Comparison of ENCODE assay signal across 18 cellular contexts in the genomic region with DNA sequence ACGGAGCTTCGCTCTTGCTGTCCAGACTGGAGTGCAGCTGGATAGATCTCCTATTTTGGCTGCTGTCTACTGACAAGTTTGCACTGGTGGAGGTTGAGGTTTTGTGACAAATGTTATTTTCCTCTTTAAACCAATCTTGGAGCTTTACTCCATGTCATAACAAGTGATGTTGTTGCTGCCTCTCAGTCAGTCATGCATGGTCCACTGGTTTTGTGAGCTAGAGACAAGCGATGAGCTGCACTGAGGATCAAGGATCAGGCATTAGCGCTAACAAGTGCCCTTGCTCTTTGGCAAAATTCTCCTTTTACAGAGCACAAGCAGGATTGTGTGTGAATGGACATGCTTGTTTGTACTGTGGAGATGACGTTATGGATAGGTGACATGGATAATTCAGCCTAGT. TPM values are rescaled to one million over a fixed set of nuclear protein-coding genes. Genes with fewer than 3 reads are reported as not detected.
DNase-seq lines count a peak whose midpoint lies in the region; ATAC-seq, FAIRE-seq and TF ChIP-seq lines count a peak whose summit lies in the region.
"Had no signal": no experiment of that assay in that cellular context is flagged by ENCODE, and none has a peak within 500 bp of the region (broad histone marks: within the 10 kb centered on the region; RNA-seq: fewer than 3 reads in every experiment).

No MANE protein-coding gene starts in this region.

- H3K4me3 ChIP-seq in OCI-LY1 (ENCODE audit: low read depth, low read length, poor library complexity, severe bottlenecking) (peak overlapping the region; percentile 72), neutrophil (ENCODE audit: low read depth in 1 of 2, low read length in 1 of 2) (no peak overlapping the region), ovary (no peak overlapping the region), left lung (no peak overlapping the region)
- H3K4me3 ChIP-seq: tibial artery had no signal

- H2AFZ ChIP-seq in OCI-LY1 (ENCODE audit: low read length), result no peak overlapping the region

- H3K9me3 ChIP-seq in OCI-LY1 (ENCODE audit: low read length) (peaks cover 9% of the 10 kb centered on the region; the same call in 1 of the 2 replicates), neutrophil (no peaks in the 10 kb centered on the region), ovary (no peaks in the 10 kb centered on the region), left lung (no peaks in the 10 kb centered on the region)
- H3K9me3 ChIP-seq: SK-N-SH, tibial artery had no signal

- H3K4me1 ChIP-seq in OCI-LY1 (ENCODE audit: insufficient read depth, low read length, severe bottlenecking) (peaks cover 72% of the 10 kb centered on the region), neutrophil (ENCODE audit: control insufficient read depth in 1 of 2, insufficient read depth in 1 of 2, low read depth in 1 of 2, low read length in 1 of 2) (peaks cover 34 to 38% of the 10 kb centered on the region in 2 experiments), ovary (ENCODE audit: insufficient read depth) (no peaks in the 10 kb centered on the region), left lung (peaks cover 0 to 7% of the 10 kb centered on the region in 2 donors)

- H3K36me3 ChIP-seq in OCI-LY1 (ENCODE audit: insufficient read depth, low read length) (peaks cover 11% of the 10 kb centered on the region; the same call in 1 of the 2 replicates), neutrophil (no peaks in the 10 kb centered on the region), ovary (no peaks in the 10 kb centered on the region), left lung (no peaks in the 10 kb centered on the region)
- H3K36me3 ChIP-seq: tibial artery had no signal

- H3K27me3 ChIP-seq in OCI-LY1 (ENCODE audit: insufficient read depth, low read length) (no peaks in the 10 kb centered on the region), neutrophil (no peaks in the 10 kb centered on the region), ovary (no peaks in the 10 kb centered on the region), left lung (no peaks in the 10 kb centered on the region)
- H3K27me3 ChIP-seq: tibial artery had no signal

- no peaks in the 10 kb centered on the region for H4K20me1 ChIP-seq in OCI-LY1 (ENCODE audit: insufficient read depth, low read length)

- no peak for TF ChIP-seq EP300 in ovary (IDR thresholded peaks at IDR 0.05)

- peaks cover 31% of the 10 kb centered on the region for H3K79me2 ChIP-seq in OCI-LY1 (ENCODE audit: insufficient read depth, low read length)

- TF ChIP-seq CTCF in OCI-LY1 (IDR thresholded peaks at IDR 0.05; ENCODE audit: low read length) (no peak), neutrophil (IDR thresholded peaks at IDR 0.05) (no peak), ovary (IDR thresholded peaks at IDR 0.05) (no peak), left lung (IDR thresholded peaks at IDR 0.05) (no peak)

- peak overlapping the region; percentile 91 for H3K4me2 ChIP-seq in OCI-LY1 (ENCODE audit: low read length)
- H3K4me2 ChIP-seq: SK-N-SH had no signal

- H3F3A ChIP-seq in OCI-LY1 (ENCODE audit: insufficient read depth, low read length), result 0 out of 2 replicates have a peak, but pooled peaks cover 13% of the 10 kb centered on the region

- ATAC-seq in GM21529 (IDR thresholded peaks at IDR 0.05; ENCODE audit: unreplicated experiment), result peak; percentile 25
- no peak for ATAC-seq in left lobe of liver
- no peak for ATAC-seq in left lung

- peak; percentile 99 for FAIRE-seq in GM12891 (lab: Jason Lieb, UNC)
- FAIRE-seq: astrocyte had no signal

- H3K27ac ChIP-seq in OCI-LY1 (ENCODE audit: low read depth, low read length, poor library complexity, severe bottlenecking), result peak overlapping the region; percentile 99
- H3K27ac ChIP-seq in neutrophil, result peak overlapping the region; percentile 94
- H3K27ac ChIP-seq in ovary, result no peak overlapping the region
- H3K27ac ChIP-seq in left lung, result no peak overlapping the region
- H3K27ac ChIP-seq: tibial artery had no signal

- intact Hi-C loops in ovary (cut with DNase I) (no loop called here), left lung (cut with DNase I) (no loop called here)

- DNase-seq in GM12891 (ENCODE audit: insufficient read length, low spot score), result no peak
- no peak for DNase-seq in HCEC 1CT
- DNase-seq in ovary, result no peak
- no peak for DNase-seq in left lobe of liver (ENCODE audit: low spot score)
- no peak for DNase-seq in left lung
- DNase-seq: activated CD8-positive, alpha-beta memory T cell treated with anti-CD3 and anti-CD28 coated beads for 24 hours; activated effector memory CD4-positive, alpha-beta T cell treated with Interleukin-2 at 50 U/mL for 16 hours; cortex of kidney; naive thymus-derived CD4-positive, alpha-beta T cell; NCI-H2171; SK-N-SH; tibial artery had no signal

- H3K9me2 ChIP-seq in OCI-LY1 (ENCODE audit: low read depth, low read length), result no peaks in the 10 kb centered on the region
- H3K9me2 ChIP-seq: SK-N-SH had no signal

- 73 to 82% (median 77%) methylated on average over 5 of the region's 5 CpGs for WGBS in ovary, 3 donors

- peak overlapping the region; percentile 93 for H3K9ac ChIP-seq in OCI-LY1 (ENCODE audit: low read length)
- H3K9ac ChIP-seq: SK-N-SH had no signal

- TF ChIP-seq POLR2A in GM12891 (IDR thresholded peaks at IDR 0.05; ENCODE audit: low read depth, low read length) (no peak), ovary (IDR thresholded peaks at IDR 0.05) (no peak)

TF ChIP-seq in GM12891, 5 proteins besides CTCF, POLR2A, EP300 and RAD21:
- TF ChIP-seq POU2F2 (IDR thresholded peaks at IDR 0.05; ENCODE audit: low read depth, low read length) (no peak), PAX5 (IDR thresholded peaks at IDR 0.05; ENCODE audit: insufficient read depth, low read length, severe bottlenecking) (peak; percentile 94), SPI1 (IDR thresholded peaks at IDR 0.05; ENCODE audit: low read depth, low read length) (no peak)

RNA-seq across cellular contexts. Expression of a gene that starts 0.8 kb away (rescaled TPM):
- polyA plus RNA-seq in GM12891 (2012; ENCODE audit: low read depth, missing spikeins), result 28.8 TPM
- 1 to 10 TPM in 6 of 7 donors, under 1 TPM in 1; 0.72 to 4.2 (median 1.7) TPM for total RNA-seq in ovary
- 1 to 10 TPM in 1 of 2 donors, under 1 TPM in 1; 0.54 to 1.8 TPM for polyA plus RNA-seq in ovary
- total RNA-seq in left lobe of liver, result 1.3 TPM
- 10 to 100 TPM in 1 of 2 donors, 1 to 10 TPM in 1; 9.3 to 23.6 TPM for total RNA-seq in left lung
- total RNA-seq: Daoy had no signal
- polyA plus RNA-seq: BJ, SK-N-SH had no signal

Comparison
In these comparisons a context has a peak if more than half of its experiments do, and no peak if none do; other contexts are left out.
1. H3K27ac ChIP-seq: peak in OCI-LY1 (single experiment) and neutrophil (single experiment); none in ovary (0 of 2) and left lung (0 of 2).